In the genomic region with DNA sequence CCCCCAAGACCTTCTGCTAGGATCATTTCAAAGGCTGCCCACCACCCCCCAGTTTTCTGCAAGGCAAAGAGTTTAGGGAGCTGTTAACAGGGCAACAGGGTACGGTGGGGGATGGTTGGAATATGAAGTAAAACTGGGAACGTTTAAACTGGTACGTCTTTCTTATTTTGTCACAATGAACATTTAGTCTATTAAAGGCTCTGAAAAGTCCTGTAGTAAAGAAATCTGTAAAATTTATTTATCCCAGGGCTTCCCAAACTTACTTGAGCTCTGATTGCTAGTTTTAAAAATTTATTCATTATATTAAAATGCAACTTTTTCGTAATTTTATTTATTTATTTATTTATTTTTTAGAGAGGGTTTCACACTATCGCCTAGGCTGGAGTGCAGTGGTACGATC, we compare ENCODE assay signal across 20 cellular contexts.
A peak's percentile ranks its signal among the peaks of the same experiment; 100 is the strongest.
DNase-seq lines count a peak whose midpoint lies in the region; ATAC-seq, FAIRE-seq and TF ChIP-seq lines count a peak whose summit lies in the region.
"Had no signal": no experiment of that assay in that cellular context is flagged by ENCODE, and none has a peak within 500 bp of the region (broad histone marks: within the 10 kb centered on the region; RNA-seq: fewer than 3 reads in every experiment).

No MANE protein-coding gene starts in this region.

- no peak overlapping the region for H3K4me3 Mint-ChIP-seq in T-helper 1 cell treated with Interleukin-12 subunit alpha and Interleukin-12 subunit beta and Interleukin-4 antibody, amounts not matched to agents 30 μg/mL and 1 μg/mL, for 36 hours
- H3K4me3 Mint-ChIP-seq in CD8-positive, alpha-beta T cell = no peak overlapping the region
- no peak overlapping the region for H3K4me3 Mint-ChIP-seq in activated CD8-positive, alpha-beta T cell treated with anti-CD3 and anti-CD28 coated beads, Interleukin-2, amount 10 ng/mL, durations not matched to agents 7 days and 5 days
- H3K4me3 Mint-ChIP-seq in immature natural killer cell = no peak overlapping the region

- H3K9me3 ChIP-seq in CD8-positive, alpha-beta T cell (ENCODE audit: low read length) = no peaks in the 10 kb centered on the region
- H3K9me3 ChIP-seq in pancreas = no peaks in the 10 kb centered on the region
- H3K9me3 ChIP-seq: psoas muscle, upper lobe of right lung had no signal

- H3K4me3 ChIP-seq in CD8-positive, alpha-beta T cell (ENCODE audit: low read depth, low read length) = no peak overlapping the region
- H3K4me3 ChIP-seq in pancreas = no peak overlapping the region
- H3K4me3 ChIP-seq: psoas muscle, skin epidermis, upper lobe of right lung had no signal

- peaks cover 38% of the 10 kb centered on the region for H3K4me1 Mint-ChIP-seq in T-helper 1 cell treated with Interleukin-12 subunit alpha and Interleukin-12 subunit beta and Interleukin-4 antibody, amounts not matched to agents 30 μg/mL and 1 μg/mL, for 36 hours (ENCODE audit: low read depth)
- H3K4me1 Mint-ChIP-seq in CD8-positive, alpha-beta T cell (ENCODE audit: low read depth) = peaks cover 43% of the 10 kb centered on the region
- H3K4me1 Mint-ChIP-seq in activated CD8-positive, alpha-beta T cell treated with anti-CD3 and anti-CD28 coated beads, Interleukin-2, amount 10 ng/mL, durations not matched to agents 7 days and 5 days (ENCODE audit: low read depth) = peaks cover 64% of the 10 kb centered on the region
- peaks cover 44 to 53% of the 10 kb centered on the region in 2 donors for H3K4me1 Mint-ChIP-seq in immature natural killer cell

- H3K27me3 Mint-ChIP-seq in T-helper 1 cell treated with Interleukin-12 subunit alpha and Interleukin-12 subunit beta and Interleukin-4 antibody, amounts not matched to agents 30 μg/mL and 1 μg/mL, for 36 hours (ENCODE audit: low read depth) = no peaks in the 10 kb centered on the region
- no peaks in the 10 kb centered on the region for H3K27me3 Mint-ChIP-seq in CD8-positive, alpha-beta T cell (ENCODE audit: low read depth)
- H3K27me3 Mint-ChIP-seq in activated CD8-positive, alpha-beta T cell treated with anti-CD3 and anti-CD28 coated beads, Interleukin-2, amount 10 ng/mL, durations not matched to agents 7 days and 5 days (ENCODE audit: low read depth) = no peaks in the 10 kb centered on the region
- H3K27me3 Mint-ChIP-seq in immature natural killer cell (ENCODE audit: low read depth in 3 of 3) = peaks cover 1 to 18% (median 16%) of the 10 kb centered on the region in 3 donors

- DNase-seq in T-helper 1 cell (no peak), immature natural killer cell (no peak), kidney glomerular epithelial cell (lab: John Stamatoyannopoulos, UW) (no peak), pancreas (no peak)
- no peak for DNase-seq in CD8-positive, alpha-beta T cell
- DNase-seq in activated CD8-positive, alpha-beta T cell treated with anti-CD3 and anti-CD28 coated beads, Interleukin-2, amount 10 ng/mL, durations not matched to agents 7 days and 5 days = no peak
- DNase-seq in stimulated activated CD4-positive, alpha-beta T cell treated with anti-CD3 and anti-CD28 coated beads, Interleukin-1b, Interleukin-23, amount 100 ng/mL, for 48 hours = no peak
- DNase-seq: H7; Karpas-422; NCI-H2029; NCI-H446; psoas muscle; SHP77 treated with DMSO at 0.1 percent for 48 hours; stimulated activated CD4-positive, alpha-beta T cell treated with anti-CD3 and anti-CD28 coated beads, Interleukin-2, amount 100 ng/mL, for 48 hours; upper lobe of right lung; WERI-Rb-1 had no signal

- H3K27me3 ChIP-seq in CD8-positive, alpha-beta T cell (ENCODE audit: insufficient read depth, low read length) = no peaks in the 10 kb centered on the region
- no peaks in the 10 kb centered on the region for H3K27me3 ChIP-seq in pancreas
- H3K27me3 ChIP-seq: upper lobe of right lung had no signal

- FAIRE-seq in pancreas (lab: Jason Lieb, UNC) = no peak

- no peak overlapping the region for H3K27ac ChIP-seq in CD8-positive, alpha-beta T cell (ENCODE audit: low read depth, low read length)
- H3K27ac ChIP-seq in pancreas = no peak overlapping the region
- H3K27ac ChIP-seq: 22Rv1, psoas muscle, upper lobe of right lung, WERI-Rb-1 had no signal

- CTCF ChIA-PET in CD8-positive, alpha-beta T cell (lab: Charles Lee) = interaction anchor here (1.4 kb wide), 2 partner anchors 9 to 159 kb away, joined by 4 to 5 read pairs; no protein-coding TSS in a partner anchor
- CTCF ChIA-PET in activated CD8-positive, alpha-beta T cell treated with anti-CD3 and anti-CD28 coated beads, Interleukin-2, amount 10 ng/mL, durations not matched to agents 7 days and 5 days (lab: Charles Lee) = interaction anchor here (1.6 to 1.9 kb wide), 2 partner anchors 10 to 12 kb away, joined by 6 to 11 read pairs; no protein-coding TSS in a partner anchor

- H3K4me1 ChIP-seq in CD8-positive, alpha-beta T cell (ENCODE audit: insufficient read depth, low read length) = peaks cover 37% of the 10 kb centered on the region
- H3K4me1 ChIP-seq in pancreas = no peaks in the 10 kb centered on the region
- H3K4me1 ChIP-seq: psoas muscle had no signal

- ATAC-seq in CD8-positive, alpha-beta T cell = no peak
- no peak for ATAC-seq in activated CD8-positive, alpha-beta T cell treated with anti-CD3 and anti-CD28 coated beads, Interleukin-2, amount 10 ng/mL, durations not matched to agents 7 days and 5 days
- ATAC-seq in pancreas = no peak
- ATAC-seq: left lobe of liver, psoas muscle had no signal

- peaks cover 29% of the 10 kb centered on the region for H3K36me3 ChIP-seq in CD8-positive, alpha-beta T cell (ENCODE audit: insufficient read depth, low read length)
- no peaks in the 10 kb centered on the region for H3K36me3 ChIP-seq in pancreas

- H3K9me3 Mint-ChIP-seq in T-helper 1 cell treated with Interleukin-12 subunit alpha and Interleukin-12 subunit beta and Interleukin-4 antibody, amounts not matched to agents 30 μg/mL and 1 μg/mL, for 36 hours = no peaks in the 10 kb centered on the region
- H3K9me3 Mint-ChIP-seq in CD8-positive, alpha-beta T cell = no peaks in the 10 kb centered on the region
- H3K9me3 Mint-ChIP-seq in activated CD8-positive, alpha-beta T cell treated with anti-CD3 and anti-CD28 coated beads, Interleukin-2, amount 10 ng/mL, durations not matched to agents 7 days and 5 days (ENCODE audit: insufficient read depth) = peaks cover 6% of the 10 kb centered on the region
- H3K9me3 Mint-ChIP-seq in immature natural killer cell = no peaks in the 10 kb centered on the region

- TF ChIP-seq CTCF in CD8-positive, alpha-beta T cell (IDR thresholded peaks at IDR 0.05) = no peak
- TF ChIP-seq CTCF in pancreas (IDR thresholded peaks at IDR 0.05) = no peak

- peaks cover 70% of the 10 kb centered on the region for H3K36me3 Mint-ChIP-seq in T-helper 1 cell treated with Interleukin-12 subunit alpha and Interleukin-12 subunit beta and Interleukin-4 antibody, amounts not matched to agents 30 μg/mL and 1 μg/mL, for 36 hours (ENCODE audit: low read depth)
- peaks cover 84% of the 10 kb centered on the region for H3K36me3 Mint-ChIP-seq in CD8-positive, alpha-beta T cell
- H3K36me3 Mint-ChIP-seq in activated CD8-positive, alpha-beta T cell treated with anti-CD3 and anti-CD28 coated beads, Interleukin-2, amount 10 ng/mL, durations not matched to agents 7 days and 5 days (ENCODE audit: low read depth) = peaks cover 87% of the 10 kb centered on the region
- H3K36me3 Mint-ChIP-seq in immature natural killer cell = peaks cover 25 to 44% (median 31%) of the 10 kb centered on the region in 3 donors

- 91 to 92% methylated on average over 6 of the region's 6 CpGs for WGBS in pancreas, 2 donors

- intact Hi-C loops in CD8-positive, alpha-beta T cell (cut with DNase I, micrococcal nuclease) = no loop called here
- intact Hi-C loops in pancreas (cut with DNase I) = no loop called here

- POLR2A ChIA-PET in CD8-positive, alpha-beta T cell (lab: Charles Lee) = interaction anchor here (0.9 to 1.3 kb wide), 4 partner anchors 11 to 69 kb away, joined by 3 to 6 read pairs (median 4); no protein-coding TSS in a partner anchor
- POLR2A ChIA-PET in activated CD8-positive, alpha-beta T cell treated with anti-CD3 and anti-CD28 coated beads, Interleukin-2, amount 10 ng/mL, durations not matched to agents 7 days and 5 days (lab: Charles Lee) = interaction anchor here (1.3 to 1.8 kb wide), 2 partner anchors 9 to 12 kb away, joined by 4 to 7 read pairs; no protein-coding TSS in a partner anchor

- H3K27ac Mint-ChIP-seq in T-helper 1 cell treated with Interleukin-12 subunit alpha and Interleukin-12 subunit beta and Interleukin-4 antibody, amounts not matched to agents 30 μg/mL and 1 μg/mL, for 36 hours = peak overlapping the region; percentile 83
- H3K27ac Mint-ChIP-seq in CD8-positive, alpha-beta T cell = peak overlapping the region; percentile 96
- peak overlapping the region; percentile 87 for H3K27ac Mint-ChIP-seq in activated CD8-positive, alpha-beta T cell treated with anti-CD3 and anti-CD28 coated beads, Interleukin-2, amount 10 ng/mL, durations not matched to agents 7 days and 5 days
- peak overlapping the region; percentile 77 to 94 (median 89) for H3K27ac Mint-ChIP-seq in immature natural killer cell
